Comparison of ENCODE assay signal across 29 cellular contexts in genomic region chr2:159187095-159187494, GRCh38.
A peak's percentile ranks its signal among the peaks of the same experiment; 100 is the strongest.
DNase-seq lines count a peak whose midpoint lies in the region; ATAC-seq and TF ChIP-seq lines count a peak whose summit lies in the region.
"Had no signal": no experiment of that assay in that cellular context is flagged by ENCODE, and none has a peak within 500 bp of the region (broad histone marks: within the 10 kb centered on the region; RNA-seq: fewer than 3 reads in every experiment).

No MANE protein-coding gene starts in this region.

- H3K9ac ChIP-seq in OCI-LY3 (ENCODE audit: low read length), result no peak overlapping the region

- no peaks in the 10 kb centered on the region for H3K36me3 Mint-ChIP-seq in activated CD4-positive, alpha-beta T cell treated with anti-CD3 and anti-CD28 coated beads, Interleukin-2, amount 10 ng/mL, durations not matched to agents 7 days and 5 days (ENCODE audit: low read depth)
- H3K36me3 Mint-ChIP-seq: CD14-positive monocyte; naive thymus-derived CD8-positive, alpha-beta T cell; stimulated activated memory B cell treated with anti-CD40 and anti-IgM and Interleukin-4, amounts not matched to agents 10 μg/mL and 1 μg/mL and 100 μg/mL, for 72 hours had no signal

- POLR2A ChIA-PET in activated CD4-positive, alpha-beta T cell treated with anti-CD3 and anti-CD28 coated beads, Interleukin-2, amount 10 ng/mL, durations not matched to agents 7 days and 5 days (lab: Charles Lee), result no interaction called here

- TF ChIP-seq CTCF in OCI-LY3 (IDR thresholded peaks at IDR 0.05; ENCODE audit: low read depth, low read length) (no peak), VCaP (conservative IDR thresholded peaks at IDR 0.05) (no peak), GM20000 (IDR thresholded peaks at IDR 0.05; ENCODE audit: extremely low read depth, missing control alignments) (no peak)

- no peak overlapping the region for H3K4me3 ChIP-seq in OCI-LY3 (ENCODE audit: low read length)
- H3K4me3 ChIP-seq: esophagus muscularis mucosa, lower lobe of right lung had no signal

- intact Hi-C loops in sciatic nerve (cut with DNase I), result no loop called here

- H3K4me3 Mint-ChIP-seq in activated CD4-positive, alpha-beta T cell treated with anti-CD3 and anti-CD28 coated beads, Interleukin-2, amount 10 ng/mL, durations not matched to agents 7 days and 5 days, result no peak overlapping the region
- H3K4me3 Mint-ChIP-seq: activated T-helper 1 cell treated with anti-CD3 and anti-CD28 coated beads, Interleukin-12 subunit alpha, Interleukin-12 subunit beta, Interleukin-2, Interleukin-4 antibody, amounts not matched to agents 30 ng/mL and 10 ng/mL and 1 ng/mL, durations not matched to agents 14 hours and 24 hours and 36 hours; CD14-positive monocyte; naive thymus-derived CD8-positive, alpha-beta T cell; stimulated activated memory B cell treated with anti-CD40 and anti-IgM and Interleukin-4, amounts not matched to agents 10 μg/mL and 1 μg/mL and 100 μg/mL, for 72 hours had no signal

- no peaks in the 10 kb centered on the region for H3K9me3 Mint-ChIP-seq in activated CD4-positive, alpha-beta T cell treated with anti-CD3 and anti-CD28 coated beads, Interleukin-2, amount 10 ng/mL, durations not matched to agents 7 days and 5 days
- H3K9me3 Mint-ChIP-seq: activated T-helper 1 cell treated with anti-CD3 and anti-CD28 coated beads, Interleukin-12 subunit alpha, Interleukin-12 subunit beta, Interleukin-2, Interleukin-4 antibody, amounts not matched to agents 30 ng/mL and 10 ng/mL and 1 ng/mL, durations not matched to agents 14 hours and 24 hours and 36 hours; CD14-positive monocyte; naive thymus-derived CD8-positive, alpha-beta T cell; stimulated activated memory B cell treated with anti-CD40 and anti-IgM and Interleukin-4, amounts not matched to agents 10 μg/mL and 1 μg/mL and 100 μg/mL, for 72 hours had no signal

- no peaks in the 10 kb centered on the region for H4K20me1 ChIP-seq in OCI-LY3 (ENCODE audit: insufficient read depth, low read length)

- no peaks in the 10 kb centered on the region for H3K36me3 ChIP-seq in OCI-LY3 (replicated peaks; ENCODE audit: low read depth, low read length)

- no peak overlapping the region for H3K27ac Mint-ChIP-seq in activated CD4-positive, alpha-beta T cell treated with anti-CD3 and anti-CD28 coated beads, Interleukin-2, amount 10 ng/mL, durations not matched to agents 7 days and 5 days
- H3K27ac Mint-ChIP-seq: activated T-helper 1 cell treated with anti-CD3 and anti-CD28 coated beads, Interleukin-12 subunit alpha, Interleukin-12 subunit beta, Interleukin-2, Interleukin-4 antibody, amounts not matched to agents 30 ng/mL and 10 ng/mL and 1 ng/mL, durations not matched to agents 14 hours and 24 hours and 36 hours; CD14-positive monocyte; stimulated activated memory B cell treated with anti-CD40 and anti-IgM and Interleukin-4, amounts not matched to agents 10 μg/mL and 1 μg/mL and 100 μg/mL, for 72 hours had no signal

- peaks cover 19% of the 10 kb centered on the region for H3K4me1 ChIP-seq in OCI-LY3 (ENCODE audit: low read length)
- H3K4me1 ChIP-seq: Caco-2 had no signal

- H3K79me2 ChIP-seq in OCI-LY3 (ENCODE audit: low read length), result no peaks in the 10 kb centered on the region

- DNase-seq in glomerular visceral epithelial cell (ENCODE audit: extremely low spot score) (peak; percentile 31), sciatic nerve (ENCODE audit: low spot score) (no peak), GM20000 (ENCODE audit: low spot score) (no peak), nucleus accumbens (lab: John Stamatoyannopoulos, UW) (no peak)
- no peak for DNase-seq in activated CD4-positive, alpha-beta T cell treated with anti-CD3 and anti-CD28 coated beads, Interleukin-2, amount 10 ng/mL, durations not matched to agents 7 days and 5 days
- DNase-seq: activated CD4-positive, alpha-beta T cell treated with anti-CD3 and anti-CD28 coated beads, Interleukin-2, amount 50 U/mL, for 48 hours; activated CD4-positive, CD25-positive, alpha-beta regulatory T cell; activated naive CD4-positive, alpha-beta T cell treated with Interleukin-2 at 50 U/mL for 16 hours; Caco-2; central memory CD4-positive, alpha-beta T cell; foreskin melanocyte; lower lobe of right lung; MM.1S; naive thymus-derived CD8-positive, alpha-beta T cell; NCI-H1105 treated with DMSO at 0.1 percent for 48 hours; NCI-H2029; NCI-H2227 treated with DMSO at 0.1 percent for 48 hours; NCI-H526; SHP77; substantia nigra; SW 1271; T1000 had no signal

- peaks cover 13% of the 10 kb centered on the region for H3K4me1 Mint-ChIP-seq in activated CD4-positive, alpha-beta T cell treated with anti-CD3 and anti-CD28 coated beads, Interleukin-2, amount 10 ng/mL, durations not matched to agents 7 days and 5 days

- H3K27ac ChIP-seq in OCI-LY3 (ENCODE audit: low read length) (no peak overlapping the region), VCaP (peak overlapping the region; percentile 47)
- H3K27ac ChIP-seq: esophagus muscularis mucosa, lower lobe of right lung had no signal

- ATAC-seq in sciatic nerve (peak; percentile 30), GM18502 (IDR thresholded peaks at IDR 0.05; ENCODE audit: poor library complexity, unreplicated experiment) (no peak)
- ATAC-seq: lower lobe of right lung; naive thymus-derived CD8-positive, alpha-beta T cell; stimulated activated memory B cell treated with anti-CD40 and anti-IgM and Interleukin-4, amounts not matched to agents 10 μg/mL and 1 μg/mL and 100 μg/mL, for 72 hours had no signal

- H3K27me3 Mint-ChIP-seq in activated CD4-positive, alpha-beta T cell treated with anti-CD3 and anti-CD28 coated beads, Interleukin-2, amount 10 ng/mL, durations not matched to agents 7 days and 5 days, result no peaks in the 10 kb centered on the region
- H3K27me3 Mint-ChIP-seq: naive thymus-derived CD8-positive, alpha-beta T cell; stimulated activated memory B cell treated with anti-CD40 and anti-IgM and Interleukin-4, amounts not matched to agents 10 μg/mL and 1 μg/mL and 100 μg/mL, for 72 hours had no signal

- H3K4me2 ChIP-seq in OCI-LY3 (ENCODE audit: low read length), result peak overlapping the region; percentile 26; the same call in 1 of the 2 replicates

- H3K27me3 ChIP-seq in OCI-LY3 (ENCODE audit: low read depth, low read length), result 0 out of 2 replicates have a peak, but pooled peaks cover 4% of the 10 kb centered on the region
- H3K27me3 ChIP-seq: esophagus muscularis mucosa had no signal

- CTCF ChIA-PET in activated CD4-positive, alpha-beta T cell treated with anti-CD3 and anti-CD28 coated beads, Interleukin-2, amount 10 ng/mL, durations not matched to agents 7 days and 5 days (lab: Charles Lee), result interaction anchor here (1.3 kb wide), 1 partner anchor 14 kb away, joined by 3 read pairs; no protein-coding TSS in a partner anchor

- no peak overlapping the region for H2AFZ ChIP-seq in OCI-LY3 (ENCODE audit: low read depth, low read length)

- no peaks in the 10 kb centered on the region for H3K9me3 ChIP-seq in OCI-LY3 (ENCODE audit: insufficient read depth, low read length)
- H3K9me3 ChIP-seq: Caco-2, esophagus muscularis mucosa, lower lobe of right lung had no signal
